15 cellular contexts compared by ENCODE assay signal in the genomic region with DNA sequence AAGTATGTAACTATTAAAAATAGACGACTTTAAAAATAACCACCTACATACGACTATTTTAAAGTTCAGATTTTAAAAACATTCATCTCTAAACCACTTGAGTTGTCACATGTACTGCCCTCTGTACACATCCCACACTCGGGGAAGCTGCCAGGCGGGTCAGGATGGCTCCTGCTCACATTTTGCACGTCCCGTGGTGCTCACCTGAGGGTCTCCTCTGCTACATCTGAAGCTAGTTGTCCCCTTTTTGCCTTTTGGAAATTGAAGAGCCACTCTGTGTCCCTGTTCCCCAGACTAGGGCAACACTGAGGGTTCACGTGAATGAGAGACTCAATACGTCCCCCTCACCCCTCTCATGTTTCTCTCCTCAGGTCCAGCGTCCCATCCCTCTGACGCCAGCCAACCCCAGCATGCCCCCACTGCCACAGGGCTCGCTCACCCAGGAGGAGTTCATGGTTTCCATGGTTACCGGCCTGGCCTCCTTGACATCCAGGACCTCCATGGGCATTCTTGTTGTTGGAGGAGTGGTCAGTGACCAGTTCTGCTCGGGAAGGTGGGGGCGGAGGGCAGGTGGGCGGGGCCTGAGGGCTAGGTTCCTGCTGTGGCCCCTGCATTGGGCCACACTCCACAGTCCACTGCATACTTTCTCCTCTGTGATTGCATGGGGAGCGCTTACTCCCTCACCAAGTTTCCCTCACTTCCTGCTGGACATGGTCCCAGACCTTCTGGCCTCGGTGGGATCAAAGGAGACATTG. TPM values are rescaled to one million over a fixed set of nuclear protein-coding genes. Genes with fewer than 3 reads are reported as not detected.
"Had no signal": no experiment of that assay in that cellular context is flagged by ENCODE, and none has a peak within 500 bp of the region (broad histone marks: within the 10 kb centered on the region; RNA-seq: fewer than 3 reads in every experiment).

No MANE protein-coding gene starts in this region.

- H3K4me1 Mint-ChIP-seq: activated naive CD8-positive, alpha-beta T cell treated with anti-CD3 and anti-CD28 coated beads for 36 hours had no signal

- DNase-seq: activated CD4-positive, alpha-beta T cell treated with anti-CD3 and anti-CD28 coated beads for 1 hour; activated CD4-positive, alpha-beta T cell treated with anti-CD3 and anti-CD28 coated beads, Interleukin-2, amount 50 U/mL, for 48 hours; activated CD8-positive, alpha-beta memory T cell treated with anti-CD3 and anti-CD28 coated beads, Interleukin-2, amount 10 ng/mL, durations not matched to agents 7 days and 5 days; activated gamma-delta T cell treated with Interleukin-2 at 50 U/mL for 16 hours; activated naive CD8-positive, alpha-beta T cell treated with anti-CD3 and anti-CD28 coated beads for 36 hours; activated T-cell treated with anti-CD3 and anti-CD28 coated beads, Interleukin-2, amount 50 U/mL, for 48 hours; brain microvascular endothelial cell; endodermal cell; mammary epithelial cell; mucosa of descending colon; naive thymus-derived CD8-positive, alpha-beta T cell; psoas muscle; transverse colon had no signal

- H3K27me3 ChIP-seq: brain microvascular endothelial cell, transverse colon had no signal

- H3K9me3 Mint-ChIP-seq: activated naive CD8-positive, alpha-beta T cell treated with anti-CD3 and anti-CD28 coated beads for 36 hours; naive thymus-derived CD8-positive, alpha-beta T cell had no signal

- H3K27ac ChIP-seq: brain microvascular endothelial cell, psoas muscle, transverse colon had no signal

- H3K9me3 ChIP-seq: mucosa of descending colon, psoas muscle, transverse colon had no signal

- H3K27ac Mint-ChIP-seq: activated CD8-positive, alpha-beta memory T cell treated with anti-CD3 and anti-CD28 coated beads, Interleukin-2, amount 10 ng/mL, durations not matched to agents 7 days and 5 days; activated naive CD8-positive, alpha-beta T cell treated with anti-CD3 and anti-CD28 coated beads for 36 hours; endodermal cell had no signal

- H3K4me3 ChIP-seq: mucosa of descending colon, psoas muscle, transverse colon had no signal

- H3K4me3 Mint-ChIP-seq: activated CD8-positive, alpha-beta memory T cell treated with anti-CD3 and anti-CD28 coated beads, Interleukin-2, amount 10 ng/mL, durations not matched to agents 7 days and 5 days; activated naive CD8-positive, alpha-beta T cell treated with anti-CD3 and anti-CD28 coated beads for 36 hours; endodermal cell; naive thymus-derived CD8-positive, alpha-beta T cell had no signal

- ATAC-seq: activated CD8-positive, alpha-beta memory T cell treated with anti-CD3 and anti-CD28 coated beads, Interleukin-2, amount 10 ng/mL, durations not matched to agents 7 days and 5 days; mucosa of descending colon; naive thymus-derived CD8-positive, alpha-beta T cell had no signal

- H3K27me3 Mint-ChIP-seq: activated CD8-positive, alpha-beta memory T cell treated with anti-CD3 and anti-CD28 coated beads, Interleukin-2, amount 10 ng/mL, durations not matched to agents 7 days and 5 days; activated naive CD8-positive, alpha-beta T cell treated with anti-CD3 and anti-CD28 coated beads for 36 hours; naive thymus-derived CD8-positive, alpha-beta T cell had no signal

- H3K4me1 ChIP-seq: psoas muscle, transverse colon had no signal

RNA-seq across cellular contexts. Expression of gene TNFRSF8, which starts 56.8 kb away (rescaled TPM):
- total RNA-seq: chondrocyte; dermis microvascular lymphatic vessel endothelial cell; mammary epithelial cell; naive thymus-derived CD8-positive, alpha-beta T cell had no signal
- polyA plus RNA-seq: naive thymus-derived CD8-positive, alpha-beta T cell had no signal
